Comparison of ENCODE assay signal across 18 cellular contexts in the genomic region with DNA sequence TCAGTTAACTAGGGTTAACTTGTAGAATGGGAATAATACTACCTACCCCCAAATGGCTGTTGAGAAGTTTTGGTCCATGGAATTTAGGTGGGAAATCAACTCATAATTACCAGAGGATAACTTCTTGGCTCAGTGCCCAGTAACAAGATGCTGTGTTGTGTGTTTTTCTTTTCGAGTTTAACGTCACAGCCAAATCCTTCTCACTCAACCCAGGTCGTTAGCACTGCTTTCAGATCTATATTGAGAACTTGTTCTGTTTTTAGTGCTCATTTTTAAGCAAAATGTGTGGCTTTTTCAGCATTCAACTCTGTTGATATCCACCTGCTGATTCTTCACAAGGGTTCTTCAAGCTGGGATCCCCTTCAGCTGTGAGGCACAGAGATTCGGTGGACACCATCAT.
A peak's percentile ranks its signal among the peaks of the same experiment; 100 is the strongest.
DNase-seq lines count a peak whose midpoint lies in the region; ATAC-seq and TF ChIP-seq lines count a peak whose summit lies in the region.
"Had no signal": no experiment of that assay in that cellular context is flagged by ENCODE, and none has a peak within 500 bp of the region (broad histone marks: within the 10 kb centered on the region; RNA-seq: fewer than 3 reads in every experiment).

No MANE protein-coding gene starts in this region.

- peak; percentile 29 for DNase-seq in NCI-H748 (lab: John Stamatoyannopoulos, UW; ENCODE audit: unreplicated experiment)
- DNase-seq in NCI-H748 treated with DMSO at 0.1 percent for 48 hours (lab: John Stamatoyannopoulos, UW): no peak
- no peak for DNase-seq in KBM-7
- DNase-seq in coronary artery (ENCODE audit: low spot score): no peak
- no peak for DNase-seq in kidney tubule cell (ENCODE audit: low spot score)
- DNase-seq: activated CD4-positive, alpha-beta T cell treated with anti-CD3 and anti-CD28 coated beads, Interleukin-2, amount 50 U/mL, for 4 hours; activated effector memory CD4-positive, alpha-beta T cell treated with Interleukin-2 at 50 U/mL for 16 hours; effector memory CD4-positive, alpha-beta T cell; foreskin melanocyte; immature natural killer cell; midbrain; stimulated activated CD8-positive, alpha-beta memory T cell treated with anti-CD3 and anti-CD28 coated beads, Interleukin-4, amount 100 ng/mL, for 48 hours; upper lobe of left lung had no signal

- no peak for TF ChIP-seq CTCF in coronary artery (IDR thresholded peaks at IDR 0.05)

- no peak overlapping the region for H3K27ac ChIP-seq in coronary artery
- H3K27ac ChIP-seq: KMS-11, upper lobe of left lung had no signal

- in situ Hi-C loops in KBM-7 (cut with MboI; ENCODE audit: low pct_unique_long_range_greater_than_20kb, low sequenced_read_pairs): no loop called here

- ATAC-seq in GM21723 (IDR thresholded peaks at IDR 0.05; ENCODE audit: unreplicated experiment): peak; percentile 72
- peak; percentile 58 for ATAC-seq in HG03108 (IDR thresholded peaks at IDR 0.05; ENCODE audit: unreplicated experiment)
- ATAC-seq in GM19452 (IDR thresholded peaks at IDR 0.05; ENCODE audit: unreplicated experiment): no peak
- ATAC-seq: Panc1 had no signal

- H3K4me3 ChIP-seq in coronary artery: no peak overlapping the region
- H3K4me3 ChIP-seq: upper lobe of left lung had no signal
